17 cellular contexts compared by ENCODE assay signal in genomic region chr10:131544495-131544894, GRCh38.
"Had no signal": no experiment of that assay in that cellular context is flagged by ENCODE, and none has a peak within 500 bp of the region (broad histone marks: within the 10 kb centered on the region; RNA-seq: fewer than 3 reads in every experiment).

No MANE protein-coding gene starts in this region.

- H3K9me3 ChIP-seq: esophagus muscularis mucosa, gastroesophageal sphincter, heart right ventricle, left lung, lower lobe of right lung, mucosa of descending colon had no signal

- H3K36me3 ChIP-seq: esophagus muscularis mucosa, gastroesophageal sphincter, heart right ventricle, left lung, lower lobe of right lung had no signal

- H3K4me1 Mint-ChIP-seq: mesothelial cell of epicardium had no signal

- H3K4me3 Mint-ChIP-seq: effector memory CD8-positive, alpha-beta T cell; mesothelial cell of epicardium had no signal

- H3K9me3 Mint-ChIP-seq: mesothelial cell of epicardium had no signal

- H3K27ac ChIP-seq: coronary artery, dorsolateral prefrontal cortex, esophagus muscularis mucosa, foreskin keratinocyte, gastroesophageal sphincter, heart right ventricle, left lung, lower lobe of right lung had no signal

- H3K4me1 ChIP-seq: esophagus muscularis mucosa, foreskin keratinocyte, gastroesophageal sphincter, heart right ventricle, left lung, lower lobe of right lung had no signal

- H3K27me3 ChIP-seq: foreskin keratinocyte had no signal

- H3K36me3 Mint-ChIP-seq: mesothelial cell of epicardium had no signal

- H3K27ac Mint-ChIP-seq: effector memory CD8-positive, alpha-beta T cell; mesothelial cell of epicardium had no signal

- ATAC-seq: effector memory CD8-positive, alpha-beta T cell; foreskin keratinocyte; gastroesophageal sphincter; heart right ventricle; left cardiac atrium; left lung; left ventricle myocardium superior; lower lobe of right lung; mucosa of descending colon had no signal

- DNase-seq: dermis blood vessel endothelial cell; dorsolateral prefrontal cortex; effector CD8-positive, alpha-beta T cell; effector memory CD8-positive, alpha-beta T cell; foreskin keratinocyte; heart right ventricle; hippocampal formation; left cardiac atrium; left lung; left ventricle myocardium superior; lower lobe of right lung; mesenchymal stem cell; mucosa of descending colon had no signal

- H3K4me3 ChIP-seq: coronary artery, dorsolateral prefrontal cortex, esophagus muscularis mucosa, gastroesophageal sphincter, heart right ventricle, left lung, lower lobe of right lung, mucosa of descending colon had no signal
